In genomic region chr1:23081376-23081775, GRCh38 we compare ENCODE assay signal across 14 cellular contexts.
DNase-seq lines count a peak whose midpoint lies in the region; ATAC-seq, FAIRE-seq and TF ChIP-seq lines count a peak whose summit lies in the region.
"Had no signal": no experiment of that assay in that cellular context is flagged by ENCODE, and none has a peak within 500 bp of the region (broad histone marks: within the 10 kb centered on the region; RNA-seq: fewer than 3 reads in every experiment).

No MANE protein-coding gene starts in this region.

- H2AFZ ChIP-seq in GM23338 (no peak overlapping the region), hepatocyte (no peak overlapping the region)

- TF ChIP-seq CTCF in BE2C (IDR thresholded peaks at IDR 0.05; ENCODE audit: low read depth, low read length) (peak; percentile 21; the same call in 1 of the 2 replicates), GM23338 (conservative IDR thresholded peaks at IDR 0.05; ENCODE audit: low read depth in 2 of 2) (peak; percentile 53 to 56), WTC11 (IDR thresholded peaks at IDR 0.05) (peak; percentile 26; the same call in 1 of the 2 replicates), hepatocyte (IDR thresholded peaks at IDR 0.05; ENCODE audit: poor library complexity) (peak; percentile 14)

- H3K4me1 Mint-ChIP-seq in GM23338 = peaks cover 9% of the 10 kb centered on the region; the same call in 2 of the 3 replicates
- peaks cover 7% of the 10 kb centered on the region; the same call in 1 of the 2 replicates for H3K4me1 Mint-ChIP-seq in WTC11
- peaks cover 0 to 5% (median 0%) of the 10 kb centered on the region in 7 donors for H3K4me1 Mint-ChIP-seq in naive thymus-derived CD4-positive, alpha-beta T cell

- peaks cover 4% of the 10 kb centered on the region for H3K27me3 Mint-ChIP-seq in GM23338 (ENCODE audit: insufficient read depth, low read depth, poor library complexity)
- no peaks in the 10 kb centered on the region for H3K27me3 Mint-ChIP-seq in WTC11 (ENCODE audit: low read depth)
- H3K27me3 Mint-ChIP-seq in naive thymus-derived CD4-positive, alpha-beta T cell = no peaks in the 10 kb centered on the region

- peak overlapping the region; percentile 43; the same call in 1 of the 2 replicates for H3K27ac Mint-ChIP-seq in GM23338
- peak overlapping the region; percentile 31 for H3K27ac Mint-ChIP-seq in WTC11
- peak overlapping the region in 3 of 9 donors; percentile 20 to 28 (median 23) for H3K27ac Mint-ChIP-seq in naive thymus-derived CD4-positive, alpha-beta T cell
- H3K27ac Mint-ChIP-seq: activated naive CD4-positive, alpha-beta T cell treated with anti-CD3 and anti-CD28 coated beads for 36 hours had no signal

- POLR2A ChIA-PET in WTC11 (lab: Charles Lee) = no interaction called here
- POLR2A ChIA-PET in naive thymus-derived CD4-positive, alpha-beta T cell (lab: Charles Lee) = no interaction called here

- H3K4me3 Mint-ChIP-seq in GM23338 (no peak overlapping the region), WTC11 (no peak overlapping the region)
- no peak overlapping the region for H3K4me3 Mint-ChIP-seq in naive thymus-derived CD4-positive, alpha-beta T cell
- H3K4me3 Mint-ChIP-seq: activated naive CD4-positive, alpha-beta T cell treated with anti-CD3 and anti-CD28 coated beads for 36 hours had no signal

- no peaks in the 10 kb centered on the region for H3K27me3 ChIP-seq in BE2C
- no peaks in the 10 kb centered on the region for H3K27me3 ChIP-seq in GM23338 (ENCODE audit: insufficient read depth)
- no peaks in the 10 kb centered on the region for H3K27me3 ChIP-seq in hepatocyte
- no peaks in the 10 kb centered on the region for H3K27me3 ChIP-seq in naive thymus-derived CD4-positive, alpha-beta T cell (ENCODE audit: control insufficient read depth in 2 of 2, insufficient read depth in 2 of 2, low read length in 2 of 2)
- H3K27me3 ChIP-seq: BLaER1 treated with 17β-estradiol and CSF1 and Interleukin-3, amounts not matched to agents 10 nM and 100 nM; tibial artery had no signal

- H4K20me1 ChIP-seq in GM23338 (replicated peaks; ENCODE audit: insufficient read depth) (peaks cover 40% of the 10 kb centered on the region), hepatocyte (ENCODE audit: insufficient read depth, poor library complexity, severe bottlenecking) (no peaks in the 10 kb centered on the region)

- H3K36me3 ChIP-seq in BE2C (peaks cover 57% of the 10 kb centered on the region), GM23338 (ENCODE audit: insufficient read depth) (peaks cover 66% of the 10 kb centered on the region), hepatocyte (replicated peaks; ENCODE audit: insufficient read depth, low read depth) (no peaks in the 10 kb centered on the region)
- peaks cover 9 to 85% (median 13%) of the 10 kb centered on the region in 3 experiments for H3K36me3 ChIP-seq in naive thymus-derived CD4-positive, alpha-beta T cell (ENCODE audit: control insufficient read depth in 2 of 3, insufficient read depth in 3 of 3, low read length in 3 of 3)

- no peak for DNase-seq in BE2C
- peak; percentile 76 for DNase-seq in GM23338 (ENCODE audit: low spot score)
- peak; percentile 22 for DNase-seq in WTC11 (ENCODE audit: low spot score)
- DNase-seq in hepatocyte (ENCODE audit: low spot score) = no peak
- DNase-seq in RCC 7860 (ENCODE audit: low spot score) = no peak
- no peak for DNase-seq in NCI-H1048 (lab: John Stamatoyannopoulos, UW)
- DNase-seq in naive thymus-derived CD4-positive, alpha-beta T cell = no peak
- DNase-seq: activated CD4-positive, alpha-beta T cell treated with anti-CD3 and anti-CD28 coated beads, Interleukin-2, amount 50 U/mL, for 1 hour; activated naive CD4-positive, alpha-beta T cell treated with anti-CD3 and anti-CD28 coated beads for 36 hours; hypothalamus; NCI-H82; tibial artery had no signal

- H3K9me3 Mint-ChIP-seq in GM23338 = no peaks in the 10 kb centered on the region
- no peaks in the 10 kb centered on the region for H3K9me3 Mint-ChIP-seq in WTC11
- no peaks in the 10 kb centered on the region for H3K9me3 Mint-ChIP-seq in naive thymus-derived CD4-positive, alpha-beta T cell
- H3K9me3 Mint-ChIP-seq: activated naive CD4-positive, alpha-beta T cell treated with anti-CD3 and anti-CD28 coated beads for 36 hours had no signal

- H3K9me3 ChIP-seq in BE2C (no peaks in the 10 kb centered on the region), hepatocyte (ENCODE audit: low read depth) (no peaks in the 10 kb centered on the region)
- H3K9me3 ChIP-seq in naive thymus-derived CD4-positive, alpha-beta T cell (ENCODE audit: control insufficient read depth in 2 of 3, low read length in 3 of 3) = no peaks in the 10 kb centered on the region
- H3K9me3 ChIP-seq: BLaER1 treated with 17β-estradiol and CSF1 and Interleukin-3, amounts not matched to agents 10 nM and 100 nM; tibial artery had no signal

- H3F3A ChIP-seq in GM23338 (replicated peaks; ENCODE audit: low read depth) = peaks cover 29% of the 10 kb centered on the region

- H3K79me2 ChIP-seq in GM23338 (replicated peaks; ENCODE audit: insufficient read depth) = no peaks in the 10 kb centered on the region
- no peaks in the 10 kb centered on the region for H3K79me2 ChIP-seq in hepatocyte

- no peak for FAIRE-seq in RCC 7860 (lab: Jason Lieb, UNC)

- H3K36me3 Mint-ChIP-seq in GM23338 (ENCODE audit: low read depth) (peaks cover 90% of the 10 kb centered on the region), WTC11 (peaks cover 78% of the 10 kb centered on the region)
- H3K36me3 Mint-ChIP-seq in naive thymus-derived CD4-positive, alpha-beta T cell = peaks cover 23 to 60% (median 31%) of the 10 kb centered on the region in 5 donors

- intact Hi-C loops in naive thymus-derived CD4-positive, alpha-beta T cell (cut with micrococcal nuclease) = no loop called here

- H3K27ac ChIP-seq in GM23338 (ENCODE audit: low read depth) (peak overlapping the region; percentile 57; the same call in 1 of the 2 replicates), hepatocyte (no peak overlapping the region)
- H3K27ac ChIP-seq in naive thymus-derived CD4-positive, alpha-beta T cell (ENCODE audit: low read depth, low read length) = no peak overlapping the region
- H3K27ac ChIP-seq: BLaER1 treated with 17β-estradiol and CSF1 and Interleukin-3, amounts not matched to agents 10 nM and 100 nM; tibial artery had no signal

- H3K4me2 ChIP-seq in GM23338 = no peak overlapping the region
- no peak overlapping the region for H3K4me2 ChIP-seq in hepatocyte
- H3K4me2 ChIP-seq: BLaER1 treated with 17β-estradiol and CSF1 and Interleukin-3, amounts not matched to agents 10 nM and 100 nM had no signal

- no peaks in the 10 kb centered on the region for H3K9me2 ChIP-seq in GM23338 (ENCODE audit: insufficient read depth)
- H3K9me2 ChIP-seq in hepatocyte (replicated peaks; ENCODE audit: insufficient read depth) = no peaks in the 10 kb centered on the region

- CTCF ChIA-PET in WTC11 (lab: Charles Lee) = interaction anchor here (0.6 to 3.3 kb wide), 11 partner anchors 14 to 135 kb away, joined by 3 to 32 read pairs (median 3); no protein-coding TSS in a partner anchor
- CTCF ChIA-PET in naive thymus-derived CD4-positive, alpha-beta T cell (lab: Charles Lee) = interaction anchor here (2.1 kb wide), 1 partner anchor 103 kb away, joined by 6 read pairs; no protein-coding TSS in a partner anchor

- WGBS in hepatocyte (ENCODE audit: low lambda C conversion rate, missing lambda C conversion rate) = 94% methylated on average over 3 of the region's 3 CpGs

- no peak overlapping the region for H3K4me3 ChIP-seq in BE2C (ENCODE audit: low read depth, low read length)
- no peak overlapping the region for H3K4me3 ChIP-seq in GM23338
- H3K4me3 ChIP-seq in hepatocyte = no peak overlapping the region
- H3K4me3 ChIP-seq in naive thymus-derived CD4-positive, alpha-beta T cell (ENCODE audit: low read length) = no peak overlapping the region
- H3K4me3 ChIP-seq: BLaER1 treated with 17β-estradiol and CSF1 and Interleukin-3, amounts not matched to agents 10 nM and 100 nM; tibial artery had no signal

- H3K4me1 ChIP-seq in BE2C (no peaks in the 10 kb centered on the region), GM23338 (ENCODE audit: insufficient read depth) (0 out of 2 replicates have a peak, but pooled peaks cover 4% of the 10 kb centered on the region), hepatocyte (ENCODE audit: insufficient read depth) (no peaks in the 10 kb centered on the region)
- no peaks in the 10 kb centered on the region for H3K4me1 ChIP-seq in naive thymus-derived CD4-positive, alpha-beta T cell (ENCODE audit: control insufficient read depth in 2 of 2, insufficient read depth in 2 of 2, low read length in 2 of 2)

- ATAC-seq in GM23338 (peak; percentile 80), WTC11 (peak; percentile 75), GM21526 (IDR thresholded peaks at IDR 0.05; ENCODE audit: low FRiP score, unreplicated experiment) (no peak)
- no peak for ATAC-seq in naive thymus-derived CD4-positive, alpha-beta T cell

TF ChIP-seq in GM23338, 12 proteins besides CTCF, POLR2A, EP300 and RAD21 (continues in another document):
- TF ChIP-seq ZNF114 (CRISPR knock-in tag; IDR thresholded peaks at IDR 0.05) (no peak), EZH2 (IDR thresholded peaks at IDR 0.05; ENCODE audit: low read depth, unreplicated experiment) (no peak), JUNB (IDR thresholded peaks at IDR 0.05; ENCODE audit: unreplicated experiment) (no peak), EZH2phosphoT487 (IDR thresholded peaks at IDR 0.05; ENCODE audit: unreplicated experiment) (no peak), STAT1 (IDR thresholded peaks at IDR 0.05; ENCODE audit: unreplicated experiment) (no peak), CREB1 (CRISPR knock-in tag; IDR thresholded peaks at IDR 0.05; ENCODE audit: low read depth) (no peak)

TF ChIP-seq in WTC11, 78 proteins besides CTCF, POLR2A, EP300 and RAD21:
- 0 out of 2 replicates have a peak, but pooled peaks have one; percentile 28 for TF ChIP-seq ZNF317 (CRISPR knock-in tag; IDR thresholded peaks at IDR 0.05; ENCODE audit: borderline replicate concordance, low read depth)
- TF ChIP-seq FOXP1 (CRISPR knock-in tag; IDR thresholded peaks at IDR 0.05; ENCODE audit: borderline replicate concordance) = no peak

Comparison
In these comparisons a context has a peak if more than half of its experiments do, and no peak if none do; other contexts are left out.
1. DNase-seq: peak in GM23338 (single experiment) and WTC11 (single experiment); none in BE2C (single experiment), hepatocyte (single experiment), RCC 7860 (single experiment), NCI-H1048 (single experiment) and naive thymus-derived CD4-positive, alpha-beta T cell (0 of 9).
2. ATAC-seq: peak in GM23338 (single experiment) and WTC11 (single experiment); none in GM21526 (single experiment) and naive thymus-derived CD4-positive, alpha-beta T cell (single experiment).
3. Peak in every context shown above with its lines, with median percentiles within 50 percentile points of each other: CTCF ChIP-seq.